In genomic region chr10:69353981-69354635, GRCh38 we compare ENCODE assay signal across 18 cellular contexts.
DNase-seq lines count a peak whose midpoint lies in the region; TF ChIP-seq lines count a peak whose summit lies in the region.
"Had no signal": no experiment of that assay in that cellular context is flagged by ENCODE, and none has a peak within 500 bp of the region (broad histone marks: within the 10 kb centered on the region; RNA-seq: fewer than 3 reads in every experiment).

No MANE protein-coding gene starts in this region.

- H3K4me2 ChIP-seq in neural progenitor cell: no peak overlapping the region

- POLR2A ChIA-PET in activated CD4-positive, alpha-beta T cell treated with anti-CD3 and anti-CD28 coated beads, Interleukin-2, amount 10 ng/mL, durations not matched to agents 7 days and 5 days (lab: Charles Lee): no interaction called here

- H3K4me3 ChIP-seq in Jurkat, Clone E6-1 (ENCODE audit: low read length): no peak overlapping the region
- H3K4me3 ChIP-seq in neural progenitor cell (no peak overlapping the region), right atrium auricular region (no peak overlapping the region)
- H3K4me3 ChIP-seq: adrenal gland, esophagus squamous epithelium, uterus had no signal

- DNase-seq in activated CD4-positive, alpha-beta T cell treated with anti-CD3 and anti-CD28 coated beads, Interleukin-2, amount 10 ng/mL, durations not matched to agents 7 days and 5 days: no peak
- no peak for DNase-seq in activated CD4-positive, alpha-beta T cell treated with anti-CD3 and anti-CD28 coated beads, Interleukin-2, amount 50 U/mL, for 1 hour
- peak; percentile 85 for DNase-seq in Jurkat, Clone E6-1 (ENCODE audit: low read depth, low spot score)
- no peak for DNase-seq in neural progenitor cell (ENCODE audit: low spot score)
- DNase-seq in right atrium auricular region (ENCODE audit: low spot score): no peak
- DNase-seq in NCI-H1694 (lab: John Stamatoyannopoulos, UW): no peak
- no peak for DNase-seq in EL
- DNase-seq: adrenal gland, esophagus squamous epithelium, GDM1, mesendoderm, natural killer cell, NCI-H2227 treated with DMSO at 0.1 percent for 48 hours, PC-3, posterior cingulate gyrus, uterus had no signal

- H3K27ac Mint-ChIP-seq in activated CD4-positive, alpha-beta T cell treated with anti-CD3 and anti-CD28 coated beads, Interleukin-2, amount 10 ng/mL, durations not matched to agents 7 days and 5 days: peak overlapping the region; percentile 58
- peak overlapping the region; percentile 88 for H3K27ac Mint-ChIP-seq in activated naive CD8-positive, alpha-beta T cell
- H3K27ac Mint-ChIP-seq in neural progenitor cell: peak overlapping the region; percentile 80
- H3K27ac Mint-ChIP-seq: IgD-negative memory B cell had no signal

- peaks cover 62% of the 10 kb centered on the region for H3K4me1 Mint-ChIP-seq in activated CD4-positive, alpha-beta T cell treated with anti-CD3 and anti-CD28 coated beads, Interleukin-2, amount 10 ng/mL, durations not matched to agents 7 days and 5 days
- H3K4me1 Mint-ChIP-seq in activated naive CD8-positive, alpha-beta T cell (ENCODE audit: low read depth): peaks cover 68% of the 10 kb centered on the region
- peaks cover 8% of the 10 kb centered on the region for H3K4me1 Mint-ChIP-seq in neural progenitor cell

- CTCF ChIA-PET in activated CD4-positive, alpha-beta T cell treated with anti-CD3 and anti-CD28 coated beads, Interleukin-2, amount 10 ng/mL, durations not matched to agents 7 days and 5 days (lab: Charles Lee): interaction anchor here (1.4 kb wide), 1 partner anchor 16 kb away, joined by 3 read pairs; no protein-coding TSS in a partner anchor

- no peaks in the 10 kb centered on the region for H3K27me3 Mint-ChIP-seq in activated CD4-positive, alpha-beta T cell treated with anti-CD3 and anti-CD28 coated beads, Interleukin-2, amount 10 ng/mL, durations not matched to agents 7 days and 5 days
- H3K27me3 Mint-ChIP-seq in activated naive CD8-positive, alpha-beta T cell: no peaks in the 10 kb centered on the region
- H3K27me3 Mint-ChIP-seq in neural progenitor cell (ENCODE audit: insufficient read depth, low read depth): peaks cover 2% of the 10 kb centered on the region
- H3K27me3 Mint-ChIP-seq: IgD-negative memory B cell had no signal

- H3K27me3 ChIP-seq in neural progenitor cell (no peaks in the 10 kb centered on the region), right atrium auricular region (no peaks in the 10 kb centered on the region)
- H3K27me3 ChIP-seq: adrenal gland, esophagus squamous epithelium, uterus had no signal

- no peak overlapping the region for H3K4me3 Mint-ChIP-seq in activated CD4-positive, alpha-beta T cell treated with anti-CD3 and anti-CD28 coated beads, Interleukin-2, amount 10 ng/mL, durations not matched to agents 7 days and 5 days
- peak overlapping the region; percentile 17 for H3K4me3 Mint-ChIP-seq in activated naive CD8-positive, alpha-beta T cell
- no peak overlapping the region for H3K4me3 Mint-ChIP-seq in neural progenitor cell
- H3K4me3 Mint-ChIP-seq: IgD-negative memory B cell, natural killer cell had no signal

- no peaks in the 10 kb centered on the region for H4K20me1 ChIP-seq in neural progenitor cell (ENCODE audit: low read depth)

- H3K9ac ChIP-seq in neural progenitor cell: no peak overlapping the region

- H3K36me3 ChIP-seq in neural progenitor cell (no peaks in the 10 kb centered on the region), right atrium auricular region (no peaks in the 10 kb centered on the region)
- H3K36me3 ChIP-seq: uterus had no signal

- no peak for TF ChIP-seq CTCF in neural progenitor cell (IDR thresholded peaks at IDR 0.05)
- no peak for TF ChIP-seq CTCF in right atrium auricular region (IDR thresholded peaks at IDR 0.05)

- H2AFZ ChIP-seq in neural progenitor cell (replicated peaks): no peak overlapping the region

- H3K27ac ChIP-seq in neural progenitor cell (no peak overlapping the region), right atrium auricular region (no peak overlapping the region)
- H3K27ac ChIP-seq: adrenal gland, esophagus squamous epithelium, uterus had no signal

- peaks cover 58% of the 10 kb centered on the region for H3K36me3 Mint-ChIP-seq in activated CD4-positive, alpha-beta T cell treated with anti-CD3 and anti-CD28 coated beads, Interleukin-2, amount 10 ng/mL, durations not matched to agents 7 days and 5 days (ENCODE audit: low read depth)
- H3K36me3 Mint-ChIP-seq in activated naive CD8-positive, alpha-beta T cell: peaks cover 2% of the 10 kb centered on the region
- peaks cover 5% of the 10 kb centered on the region for H3K36me3 Mint-ChIP-seq in neural progenitor cell
- H3K36me3 Mint-ChIP-seq: natural killer cell had no signal

- H3K79me2 ChIP-seq in neural progenitor cell (ENCODE audit: low read depth): peaks cover 4% of the 10 kb centered on the region

- H3F3A ChIP-seq in neural progenitor cell (ENCODE audit: low read depth): no peaks in the 10 kb centered on the region

- H3K4me1 ChIP-seq in neural progenitor cell: peaks cover 11% of the 10 kb centered on the region
- H3K4me1 ChIP-seq in right atrium auricular region: peaks cover 0 to 42% of the 10 kb centered on the region in 2 donors
- H3K4me1 ChIP-seq: adrenal gland, uterus had no signal

- H3K9me3 ChIP-seq in neural progenitor cell (ENCODE audit: low read depth) (no peaks in the 10 kb centered on the region), right atrium auricular region (no peaks in the 10 kb centered on the region)
- H3K9me3 ChIP-seq: adrenal gland, esophagus squamous epithelium, uterus had no signal

- peaks cover 5% of the 10 kb centered on the region for H3K9me3 Mint-ChIP-seq in activated CD4-positive, alpha-beta T cell treated with anti-CD3 and anti-CD28 coated beads, Interleukin-2, amount 10 ng/mL, durations not matched to agents 7 days and 5 days
- H3K9me3 Mint-ChIP-seq in activated naive CD8-positive, alpha-beta T cell (ENCODE audit: low read depth): no peaks in the 10 kb centered on the region
- H3K9me3 Mint-ChIP-seq in neural progenitor cell: no peaks in the 10 kb centered on the region
- H3K9me3 Mint-ChIP-seq: IgD-negative memory B cell, natural killer cell had no signal
